In the genomic region with DNA sequence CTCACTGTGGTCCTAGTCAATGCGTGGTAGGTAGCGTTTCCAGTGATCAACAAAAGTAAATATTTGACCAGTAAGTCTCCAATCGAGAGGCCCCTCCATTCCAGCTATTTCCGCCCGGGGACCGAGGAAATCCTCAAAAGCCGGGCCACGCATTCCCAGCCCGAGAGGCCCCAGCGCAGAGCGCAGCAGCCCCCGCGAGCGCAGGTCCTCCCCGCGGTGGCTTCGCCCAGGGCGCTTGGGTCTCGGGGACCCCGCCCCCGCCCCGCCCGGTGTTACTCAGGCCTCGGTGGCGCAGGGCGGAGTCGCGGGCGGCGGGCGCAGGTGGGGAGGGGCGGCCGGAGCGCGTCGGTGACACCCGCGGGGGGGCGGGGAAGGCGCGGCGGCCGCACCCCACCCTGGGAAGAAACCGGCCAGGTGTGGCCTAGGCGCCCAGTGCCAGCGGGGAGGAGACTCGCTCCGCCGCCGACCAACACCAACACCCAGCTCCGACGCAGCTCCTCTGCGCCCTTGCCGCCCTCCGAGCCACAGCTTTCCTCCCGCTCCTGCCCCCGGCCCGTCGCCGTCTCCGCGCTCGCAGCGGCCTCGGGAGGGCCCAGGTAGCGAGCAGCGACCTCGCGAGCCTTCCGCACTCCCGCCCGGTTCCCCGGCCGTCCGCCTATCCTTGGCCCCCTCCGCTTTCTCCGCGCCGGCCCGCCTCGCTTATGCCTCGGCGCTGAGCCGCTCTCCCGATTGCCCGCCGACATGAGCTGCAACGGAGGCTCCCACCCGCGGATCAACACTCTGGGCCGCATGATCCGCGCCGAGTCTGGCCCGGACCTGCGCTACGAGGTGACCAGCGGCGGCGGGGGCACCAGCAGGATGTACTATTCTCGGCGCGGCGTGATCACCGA, we compare ENCODE assay signal across 8 cellular contexts. TPM values are rescaled to one million over a fixed set of nuclear protein-coding genes. Genes with fewer than 3 reads are reported as not detected.
A peak's percentile ranks its signal among the peaks of the same experiment; 100 is the strongest.
DNase-seq lines count a peak whose midpoint lies in the region; ATAC-seq and TF ChIP-seq lines count a peak whose summit lies in the region.

A gene with protein sequence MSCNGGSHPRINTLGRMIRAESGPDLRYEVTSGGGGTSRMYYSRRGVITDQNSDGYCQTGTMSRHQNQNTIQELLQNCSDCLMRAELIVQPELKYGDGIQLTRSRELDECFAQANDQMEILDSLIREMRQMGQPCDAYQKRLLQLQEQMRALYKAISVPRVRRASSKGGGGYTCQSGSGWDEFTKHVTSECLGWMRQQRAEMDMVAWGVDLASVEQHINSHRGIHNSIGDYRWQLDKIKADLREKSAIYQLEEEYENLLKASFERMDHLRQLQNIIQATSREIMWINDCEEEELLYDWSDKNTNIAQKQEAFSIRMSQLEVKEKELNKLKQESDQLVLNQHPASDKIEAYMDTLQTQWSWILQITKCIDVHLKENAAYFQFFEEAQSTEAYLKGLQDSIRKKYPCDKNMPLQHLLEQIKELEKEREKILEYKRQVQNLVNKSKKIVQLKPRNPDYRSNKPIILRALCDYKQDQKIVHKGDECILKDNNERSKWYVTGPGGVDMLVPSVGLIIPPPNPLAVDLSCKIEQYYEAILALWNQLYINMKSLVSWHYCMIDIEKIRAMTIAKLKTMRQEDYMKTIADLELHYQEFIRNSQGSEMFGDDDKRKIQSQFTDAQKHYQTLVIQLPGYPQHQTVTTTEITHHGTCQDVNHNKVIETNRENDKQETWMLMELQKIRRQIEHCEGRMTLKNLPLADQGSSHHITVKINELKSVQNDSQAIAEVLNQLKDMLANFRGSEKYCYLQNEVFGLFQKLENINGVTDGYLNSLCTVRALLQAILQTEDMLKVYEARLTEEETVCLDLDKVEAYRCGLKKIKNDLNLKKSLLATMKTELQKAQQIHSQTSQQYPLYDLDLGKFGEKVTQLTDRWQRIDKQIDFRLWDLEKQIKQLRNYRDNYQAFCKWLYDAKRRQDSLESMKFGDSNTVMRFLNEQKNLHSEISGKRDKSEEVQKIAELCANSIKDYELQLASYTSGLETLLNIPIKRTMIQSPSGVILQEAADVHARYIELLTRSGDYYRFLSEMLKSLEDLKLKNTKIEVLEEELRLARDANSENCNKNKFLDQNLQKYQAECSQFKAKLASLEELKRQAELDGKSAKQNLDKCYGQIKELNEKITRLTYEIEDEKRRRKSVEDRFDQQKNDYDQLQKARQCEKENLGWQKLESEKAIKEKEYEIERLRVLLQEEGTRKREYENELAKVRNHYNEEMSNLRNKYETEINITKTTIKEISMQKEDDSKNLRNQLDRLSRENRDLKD (N-terminal part only) (plus strand): TSS at position 497 of the 890 bp plus-strand sequence. CDS start 245 bp downstream, at position 742.

- peaks cover 0 to 2% of the 10 kb centered on the region in 2 donors for H3K4me1 ChIP-seq in esophagus (ENCODE audit: control insufficient read depth in 2 of 2, insufficient read depth in 2 of 2, low read length in 1 of 2)

- H3K36me3 ChIP-seq in esophagus (ENCODE audit: control insufficient read depth in 2 of 2, insufficient read depth in 2 of 2, low read length in 1 of 2), result no peaks in the 10 kb centered on the region

- peak; percentile 32 for DNase-seq in DMS114 treated with DMSO at 0.1 percent for 48 hours (lab: John Stamatoyannopoulos, UW; ENCODE audit: unreplicated experiment)
- peak; percentile 64 for DNase-seq in HuH-7.5 (ENCODE audit: low spot score)
- DNase-seq in activated CD4-positive, CD25-positive, alpha-beta regulatory T cell treated with anti-CD3 and anti-CD28 coated beads, Interleukin-2, amount 50 U/mL, for 72 hours, result peak; percentile 34
- DNase-seq in myocyte (ENCODE audit: low read depth), result peak; percentile 30
- peak; percentile 80 for DNase-seq in type B pancreatic cell (ENCODE audit: extremely low spot score, unreplicated experiment)

- peaks cover 9% of the 10 kb centered on the region for H3K27me3 Mint-ChIP-seq in type B pancreatic cell

- peak within 1 kb of the TSS; percentile 98 for H3K27ac Mint-ChIP-seq in type B pancreatic cell

- H3K27me3 ChIP-seq in esophagus (ENCODE audit: control insufficient read depth in 1 of 2, insufficient read depth in 2 of 2, low read length in 2 of 2), result peaks cover 0 to 5% of the 10 kb centered on the region in 2 donors

- H3K9me3 Mint-ChIP-seq in type B pancreatic cell, result no peaks in the 10 kb centered on the region

- H3K36me3 Mint-ChIP-seq in type B pancreatic cell, result peaks cover 14% of the 10 kb centered on the region

- H3K27ac ChIP-seq in esophagus (ENCODE audit: low read depth in 2 of 2, low read length in 1 of 2), result peak within 1 kb of the TSS; percentile 91 to 97

- peak within 1 kb of the TSS; percentile 92 for H3K4me3 Mint-ChIP-seq in type B pancreatic cell

- 1% methylated on average over 70 to 105 of the region's 105 CpGs for WGBS in esophagus, 2 donors

- H3K4me3 ChIP-seq in esophagus (ENCODE audit: low read depth in 1 of 2, low read length in 2 of 2), result peak within 1 kb of the TSS; percentile 73 to 80

- ATAC-seq in GM18870 (IDR thresholded peaks at IDR 0.05; ENCODE audit: unreplicated experiment) (no peak), HG02571 (IDR thresholded peaks at IDR 0.05; ENCODE audit: unreplicated experiment) (no peak)

- no peak for TF ChIP-seq CTCF in type B pancreatic cell (conservative IDR thresholded peaks at IDR 0.05)

- peaks cover 29% of the 10 kb centered on the region for H3K4me1 Mint-ChIP-seq in type B pancreatic cell (ENCODE audit: unreplicated experiment)

- no peaks in the 10 kb centered on the region for H3K9me3 ChIP-seq in esophagus (ENCODE audit: control insufficient read depth in 2 of 2, insufficient read depth in 1 of 2, low read depth in 1 of 2, low read length in 1 of 2)

RNA-seq across cellular contexts. Expression of the gene that starts here (rescaled TPM):
- polyA plus RNA-seq in esophagus, result 100 to 1,000 TPM; 182 to 349 TPM
- 7.8 and 13.1 TPM in 2 replicates for total RNA-seq in myocyte
- 104 TPM for polyA plus RNA-seq in myocyte (2012)
- total RNA-seq in type B pancreatic cell (ENCODE audit: low replicate concordance), result 210 and 517 TPM in 2 replicates

Comparison
In these comparisons a context has a peak if more than half of its experiments do, and no peak if none do; other contexts are left out.
1. RNA of the gene that starts here (total RNA-seq): 210 to 517 TPM in type B pancreatic cell; 7.8 to 13.1 TPM in myocyte; every median in the first group is over 10 times any median in the second.
2. DNase-seq: peak in every context shown above with its lines; median percentile 80 in type B pancreatic cell; 64 in HuH-7.5; 34 in activated CD4-positive, CD25-positive, alpha-beta regulatory T cell treated with anti-CD3 and anti-CD28 coated beads, Interleukin-2, amount 50 U/mL, for 72 hours; 32 in DMS114 treated with DMSO at 0.1 percent for 48 hours; 30 in myocyte.